In the genomic region with DNA sequence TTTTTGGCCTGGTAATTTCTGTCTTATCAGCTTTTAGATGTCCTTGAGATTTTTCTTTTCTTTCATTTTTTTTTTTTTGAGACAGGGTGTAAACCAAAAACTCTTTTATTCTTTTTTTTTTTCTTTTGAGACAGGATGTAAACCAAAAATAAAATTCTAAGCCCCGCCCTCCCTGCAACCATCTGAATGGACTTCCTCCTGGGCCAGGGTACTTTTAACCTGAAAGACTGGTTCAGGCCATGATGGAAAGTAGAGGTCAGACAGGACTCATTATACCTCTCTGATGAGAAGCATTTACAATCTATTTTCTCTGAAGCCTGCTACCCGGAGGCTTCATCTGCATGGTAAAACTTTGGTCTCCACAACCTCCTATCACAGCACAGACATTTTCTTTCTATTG, we compare ENCODE assay signal across 22 cellular contexts. TPM values are rescaled to one million over a fixed set of nuclear protein-coding genes. Genes with fewer than 3 reads are reported as not detected.
DNase-seq lines count a peak whose midpoint lies in the region; ATAC-seq lines count a peak whose summit lies in the region.
"Had no signal": no experiment of that assay in that cellular context is flagged by ENCODE, and none has a peak within 500 bp of the region (broad histone marks: within the 10 kb centered on the region; RNA-seq: fewer than 3 reads in every experiment).

No MANE protein-coding gene starts in this region.

- H3K9me2 ChIP-seq in Karpas-422 (replicated peaks; ENCODE audit: insufficient read depth, low read length): no peaks in the 10 kb centered on the region

- ATAC-seq in GM19395 (IDR thresholded peaks at IDR 0.05; ENCODE audit: unreplicated experiment) (peak; percentile 57), HG03469 (IDR thresholded peaks at IDR 0.05; ENCODE audit: unreplicated experiment) (no peak)
- ATAC-seq: A549, HepG2, left lung had no signal

- H3K36me3 ChIP-seq in BLaER1 (no peaks in the 10 kb centered on the region), Karpas-422 (ENCODE audit: insufficient read depth, low read length) (no peaks in the 10 kb centered on the region), iPS-20b (ENCODE audit: insufficient read depth, low read depth, low read length) (no peaks in the 10 kb centered on the region)
- H3K36me3 ChIP-seq: left lung, neutrophil had no signal

- H3K27me3 ChIP-seq in BLaER1 (no peaks in the 10 kb centered on the region), Karpas-422 (ENCODE audit: low read length) (no peaks in the 10 kb centered on the region), iPS-20b (ENCODE audit: insufficient read depth, low read length) (no peaks in the 10 kb centered on the region)
- H3K27me3 ChIP-seq: neutrophil had no signal

- H3K27ac ChIP-seq in BLaER1 (peak overlapping the region; percentile 69), Karpas-422 (ENCODE audit: low read length) (0 out of 2 replicates have a peak overlapping the region, but pooled peaks have one; percentile 29), iPS-20b (ENCODE audit: low read length) (no peak overlapping the region)
- H3K27ac ChIP-seq: A549, left lung, neutrophil, PC-9 had no signal

- H4K20me1 ChIP-seq in BLaER1 (no peaks in the 10 kb centered on the region), Karpas-422 (ENCODE audit: insufficient read depth, low read depth, low read length) (no peaks in the 10 kb centered on the region)

- H3K4me3 ChIP-seq in BLaER1: 0 out of 2 replicates have a peak overlapping the region, but pooled peaks have one; percentile 15
- no peak overlapping the region for H3K4me3 ChIP-seq in Karpas-422 (ENCODE audit: low read length)
- H3K4me3 ChIP-seq in iPS-20b (ENCODE audit: low read length): no peak overlapping the region
- H3K4me3 ChIP-seq: A549, left lung, PC-9 had no signal

- H2AFZ ChIP-seq in Karpas-422 (ENCODE audit: low read length): peak overlapping the region; percentile 45
- H2AFZ ChIP-seq: PC-9 had no signal

- peak; percentile 58 for DNase-seq in Karpas-422
- no peak for DNase-seq in 8988T
- DNase-seq in HCEC 1CT: no peak
- no peak for DNase-seq in ureter (ENCODE audit: low spot score)
- DNase-seq: activated T-cell treated with anti-CD3 and anti-CD28 coated beads, Interleukin-2, amount 50 U/mL, for 48 hours; glutamatergic neuron; HFFc6; left lung; NCI-H1436; NCI-H2171 treated with DMSO at 0.1 percent for 48 hours; PC-9; T-helper 2 cell had no signal

- H3K4me1 ChIP-seq in BLaER1 (peaks cover 35% of the 10 kb centered on the region), Karpas-422 (ENCODE audit: low read length) (peaks cover 24% of the 10 kb centered on the region), iPS-20b (ENCODE audit: insufficient read depth, low read length) (peaks cover 17% of the 10 kb centered on the region)
- H3K4me1 ChIP-seq: A549, left lung had no signal

- H3K9me3 ChIP-seq in BLaER1 (no peaks in the 10 kb centered on the region), Karpas-422 (ENCODE audit: low read length) (no peaks in the 10 kb centered on the region), iPS-20b (ENCODE audit: insufficient read depth, low read depth, low read length) (no peaks in the 10 kb centered on the region)
- H3K9me3 ChIP-seq: A549, left lung, neutrophil had no signal

- H3K4me2 ChIP-seq in BLaER1: peak overlapping the region; percentile 80
- peak overlapping the region; percentile 25 for H3K4me2 ChIP-seq in Karpas-422 (ENCODE audit: low read depth, low read length, poor library complexity, severe bottlenecking)
- H3K4me2 ChIP-seq: A549, PC-9 had no signal

- H3K79me2 ChIP-seq in Karpas-422 (ENCODE audit: low read length): no peaks in the 10 kb centered on the region

- H3K9ac ChIP-seq in BLaER1 (no peak overlapping the region; the same call in 1 of the 2 replicates), Karpas-422 (ENCODE audit: low read length) (no peak overlapping the region; the same call in 1 of the 2 replicates), iPS-20b (ENCODE audit: low read depth, low read length) (peak overlapping the region; percentile 40; the same call in 1 of the 2 replicates)

RNA-seq across cellular contexts. Expression of a gene that starts 33.5 kb away (rescaled TPM):
- 0.37 TPM in 1 of 2 replicates, not detected in the other for total RNA-seq in Karpas-422 (2014; rRNA removed; shearing (Covaris generic); ENCODE audit: low replicate concordance)
- not detected for total RNA-seq in ureter
- total RNA-seq: HepG2, HFFc6, left lung, MCF 10A, PC-9, renal cortical epithelial cell, SK-MEL-5 had no signal
